Comparison of ENCODE assay signal across 26 cellular contexts in genomic region chr14:64732536-64733120, GRCh38.
"Had no signal": no experiment of that assay in that cellular context is flagged by ENCODE, and none has a peak within 500 bp of the region (broad histone marks: within the 10 kb centered on the region; RNA-seq: fewer than 3 reads in every experiment).

No MANE protein-coding gene starts in this region.

- H3K27me3 ChIP-seq: body of pancreas, cardiac muscle cell, esophagus muscularis mucosa, ovary, stomach, suprapubic skin, transverse colon had no signal

- H3K4me1 ChIP-seq: psoas muscle had no signal

- H3K4me3 ChIP-seq: body of pancreas, cardiac muscle cell, esophagus muscularis mucosa, ovary, psoas muscle, stomach, suprapubic skin, transverse colon had no signal

- H3K27ac Mint-ChIP-seq: activated CD4-positive, alpha-beta T cell treated with anti-CD3 and anti-CD28 coated beads, Interleukin-2, amount 10 ng/mL, durations not matched to agents 7 days and 5 days; activated CD8-positive, alpha-beta memory T cell treated with anti-CD3 and anti-CD28 coated beads, Interleukin-2, amount 10 ng/mL, durations not matched to agents 7 days and 5 days; activated CD8-positive, alpha-beta T cell treated with anti-CD3 and anti-CD28 coated beads for 36 hours; activated naive CD4-positive, alpha-beta T cell treated with anti-CD3 and anti-CD28 coated beads, Interleukin-2, amount 10 ng/mL, durations not matched to agents 7 days and 5 days; naive thymus-derived CD4-positive, alpha-beta T cell; stimulated activated memory B cell treated with anti-CD40 and anti-IgM and Interleukin-4, amounts not matched to agents 10 μg/mL and 1 μg/mL and 100 μg/mL, for 72 hours; T-helper 2 cell treated with Interferon-gamma antibody and Interleukin-4, amounts not matched to agents 5 μg/mL and 100 μg/mL, for 36 hours had no signal

- H3K9me3 ChIP-seq: body of pancreas, esophagus muscularis mucosa, ovary, psoas muscle, stomach, suprapubic skin, transverse colon had no signal

- DNase-seq: activated CD4-positive, alpha-beta T cell treated with anti-CD3 and anti-CD28 coated beads, Interleukin-2, amount 10 ng/mL, durations not matched to agents 7 days and 5 days; activated CD8-positive, alpha-beta memory T cell treated with anti-CD3 and anti-CD28 coated beads, Interleukin-2, amount 10 ng/mL, durations not matched to agents 7 days and 5 days; activated CD8-positive, alpha-beta T cell treated with anti-CD3 and anti-CD28 coated beads for 36 hours; activated effector memory CD4-positive, alpha-beta T cell treated with anti-CD3 and anti-CD28 coated beads, Interleukin-2, amount 50 U/mL, for 16 hours; activated naive CD4-positive, alpha-beta T cell treated with anti-CD3 and anti-CD28 coated beads, Interleukin-2, amount 10 ng/mL, durations not matched to agents 7 days and 5 days; activated T-cell treated with anti-CD3 and anti-CD28 coated beads for 4 hours; body of pancreas; dermis blood vessel endothelial cell; effector CD8-positive, alpha-beta T cell; hippocampal formation; left colon; naive thymus-derived CD4-positive, alpha-beta T cell; stimulated activated CD4-positive, alpha-beta T cell treated with anti-CD3 and anti-CD28 coated beads, Interleukin-2, amount 100 ng/mL, for 24 hours; stomach; transverse colon had no signal

- H3K9me3 Mint-ChIP-seq: activated CD4-positive, alpha-beta T cell treated with anti-CD3 and anti-CD28 coated beads, Interleukin-2, amount 10 ng/mL, durations not matched to agents 7 days and 5 days; activated CD8-positive, alpha-beta T cell treated with anti-CD3 and anti-CD28 coated beads for 36 hours; activated naive CD4-positive, alpha-beta T cell treated with anti-CD3 and anti-CD28 coated beads, Interleukin-2, amount 10 ng/mL, durations not matched to agents 7 days and 5 days; naive thymus-derived CD4-positive, alpha-beta T cell; stimulated activated memory B cell treated with anti-CD40 and anti-IgM and Interleukin-4, amounts not matched to agents 10 μg/mL and 1 μg/mL and 100 μg/mL, for 72 hours; T-helper 2 cell treated with Interferon-gamma antibody and Interleukin-4, amounts not matched to agents 5 μg/mL and 100 μg/mL, for 36 hours had no signal

- H3K27ac ChIP-seq: body of pancreas, cardiac muscle cell, esophagus muscularis mucosa, ovary, psoas muscle, stomach, suprapubic skin, transverse colon, VCaP had no signal

- H3K36me3 Mint-ChIP-seq: stimulated activated memory B cell treated with anti-CD40 and anti-IgM and Interleukin-4, amounts not matched to agents 10 μg/mL and 1 μg/mL and 100 μg/mL, for 72 hours had no signal

- H3K4me3 Mint-ChIP-seq: activated CD4-positive, alpha-beta T cell treated with anti-CD3 and anti-CD28 coated beads, Interleukin-2, amount 10 ng/mL, durations not matched to agents 7 days and 5 days; activated CD8-positive, alpha-beta memory T cell treated with anti-CD3 and anti-CD28 coated beads, Interleukin-2, amount 10 ng/mL, durations not matched to agents 7 days and 5 days; activated CD8-positive, alpha-beta T cell treated with anti-CD3 and anti-CD28 coated beads for 36 hours; activated naive CD4-positive, alpha-beta T cell treated with anti-CD3 and anti-CD28 coated beads, Interleukin-2, amount 10 ng/mL, durations not matched to agents 7 days and 5 days; naive thymus-derived CD4-positive, alpha-beta T cell; stimulated activated memory B cell treated with anti-CD40 and anti-IgM and Interleukin-4, amounts not matched to agents 10 μg/mL and 1 μg/mL and 100 μg/mL, for 72 hours; T-helper 2 cell treated with Interferon-gamma antibody and Interleukin-4, amounts not matched to agents 5 μg/mL and 100 μg/mL, for 36 hours had no signal

- H3K27me3 Mint-ChIP-seq: activated CD4-positive, alpha-beta T cell treated with anti-CD3 and anti-CD28 coated beads, Interleukin-2, amount 10 ng/mL, durations not matched to agents 7 days and 5 days; activated CD8-positive, alpha-beta memory T cell treated with anti-CD3 and anti-CD28 coated beads, Interleukin-2, amount 10 ng/mL, durations not matched to agents 7 days and 5 days; activated CD8-positive, alpha-beta T cell treated with anti-CD3 and anti-CD28 coated beads for 36 hours; naive thymus-derived CD4-positive, alpha-beta T cell; stimulated activated memory B cell treated with anti-CD40 and anti-IgM and Interleukin-4, amounts not matched to agents 10 μg/mL and 1 μg/mL and 100 μg/mL, for 72 hours had no signal

- ATAC-seq: activated CD4-positive, CD25-positive, alpha-beta regulatory T cell treated with anti-CD3 and anti-CD28 coated beads, Interleukin-2, amount 50 U/mL, for 24 hours; activated CD8-positive, alpha-beta memory T cell treated with anti-CD3 and anti-CD28 coated beads, Interleukin-2, amount 10 ng/mL, durations not matched to agents 7 days and 5 days; activated CD8-positive, alpha-beta T cell treated with anti-CD3 and anti-CD28 coated beads for 36 hours; body of pancreas; left colon; naive thymus-derived CD4-positive, alpha-beta T cell; psoas muscle; right cardiac atrium; SK-N-SH treated with all-trans-retinoic acid at 6 μM for 48 hours; stimulated activated memory B cell treated with anti-CD40 and anti-IgM and Interleukin-4, amounts not matched to agents 10 μg/mL and 1 μg/mL and 100 μg/mL, for 72 hours had no signal
